In genomic region chr17:48613862-48614694, GRCh38 we compare ENCODE assay signal across 1 cellular context.
TF ChIP-seq lines count a peak whose summit lies in the region.

No MANE protein-coding gene starts in this region.

TF ChIP-seq in H1, 55 proteins besides CTCF, POLR2A, EP300 and RAD21:
- TF ChIP-seq CBX8 (IDR thresholded peaks at IDR 0.05; ENCODE audit: borderline replicate concordance, low read depth, low read length) (peak; percentile 98; the same call in 1 of the 2 replicates), SUZ12 (IDR thresholded peaks at IDR 0.05; ENCODE audit: low read length) (peak; percentile 100), CBX5 (IDR thresholded peaks at IDR 0.05; ENCODE audit: low read depth, low read length) (no peak), GABPA (IDR thresholded peaks at IDR 0.05; ENCODE audit: borderline replicate concordance, insufficient read depth, low read length) (no peak), EZH2 (IDR thresholded peaks at IDR 0.05; ENCODE audit: low read depth, low read length, severe bottlenecking) (peak; percentile 99), EGR1 (IDR thresholded peaks at IDR 0.05; ENCODE audit: borderline replicate concordance, low read depth, low read length) (peak; percentile 30; the same call in 1 of the 2 replicates), KDM4A (IDR thresholded peaks at IDR 0.05; ENCODE audit: low read depth, low read length, severe bottlenecking) (no peak), MAFK (IDR thresholded peaks at IDR 0.05; ENCODE audit: low read depth, low read length) (no peak), RXRA (IDR thresholded peaks at IDR 0.05; ENCODE audit: insufficient read depth, low read depth, low read length) (no peak), SP4 (IDR thresholded peaks at IDR 0.05; ENCODE audit: low read length) (no peak), RNF2 (IDR thresholded peaks at IDR 0.05; ENCODE audit: borderline replicate concordance, low read depth, low read length, missing control alignments, poor library complexity, severe bottlenecking) (peak; percentile 97), ZNF274 (IDR thresholded peaks at IDR 0.05; ENCODE audit: borderline replicate concordance, extremely low read depth, low read length) (no peak), CTBP2 (IDR thresholded peaks at IDR 0.05; ENCODE audit: borderline replicate concordance, insufficient read depth, insufficient read length, low read length) (no peak), SIX5 (IDR thresholded peaks at IDR 0.05; ENCODE audit: low read depth, low read length) (no peak)
- TF ChIP-seq, protein P1, sequence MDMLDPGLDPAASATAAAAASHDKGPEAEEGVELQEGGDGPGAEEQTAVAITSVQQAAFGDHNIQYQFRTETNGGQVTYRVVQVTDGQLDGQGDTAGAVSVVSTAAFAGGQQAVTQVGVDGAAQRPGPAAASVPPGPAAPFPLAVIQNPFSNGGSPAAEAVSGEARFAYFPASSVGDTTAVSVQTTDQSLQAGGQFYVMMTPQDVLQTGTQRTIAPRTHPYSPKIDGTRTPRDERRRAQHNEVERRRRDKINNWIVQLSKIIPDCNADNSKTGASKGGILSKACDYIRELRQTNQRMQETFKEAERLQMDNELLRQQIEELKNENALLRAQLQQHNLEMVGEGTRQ (IDR thresholded peaks at IDR 0.05; ENCODE audit: low read length), result no peak
